17 cellular contexts compared by ENCODE assay signal in the genomic region with DNA sequence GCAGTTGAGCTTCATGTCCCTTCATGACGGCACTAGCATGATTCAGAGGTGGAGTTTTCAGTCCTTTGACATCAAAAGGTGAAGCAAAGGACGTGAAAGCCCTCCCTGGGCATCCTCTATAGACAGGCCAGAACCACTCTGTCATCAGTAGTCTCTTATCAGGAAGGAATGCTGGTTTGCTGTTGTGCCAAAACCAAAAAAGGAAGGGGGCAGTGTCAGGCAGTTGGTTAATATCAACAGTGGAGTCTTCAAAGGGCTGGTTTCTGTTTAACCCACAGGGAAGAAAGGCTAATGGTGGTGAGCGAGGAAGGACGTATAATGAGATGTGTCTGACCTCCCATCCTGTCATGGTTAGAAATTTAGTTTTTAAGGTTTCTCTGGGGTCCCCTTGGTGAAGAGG. TPM values are rescaled to one million over a fixed set of nuclear protein-coding genes. Genes with fewer than 3 reads are reported as not detected.
A peak's percentile ranks its signal among the peaks of the same experiment; 100 is the strongest.
DNase-seq lines count a peak whose midpoint lies in the region; ATAC-seq and TF ChIP-seq lines count a peak whose summit lies in the region.
"Had no signal": no experiment of that assay in that cellular context is flagged by ENCODE, and none has a peak within 500 bp of the region (broad histone marks: within the 10 kb centered on the region; RNA-seq: fewer than 3 reads in every experiment).

No MANE protein-coding gene starts in this region.

- H3K4me2 ChIP-seq in GM23338 (no peak overlapping the region), PC-3 (ENCODE audit: low read length) (no peak overlapping the region)

- ATAC-seq in GM23338 (no peak), PC-3 (no peak), foreskin keratinocyte (no peak), GM21717 (IDR thresholded peaks at IDR 0.05; ENCODE audit: unreplicated experiment) (no peak)
- ATAC-seq: activated T-cell treated with anti-CD3 and anti-CD28 coated beads, Interleukin-2, amount 50 U/mL, for 4 hours; body of pancreas; mucosa of descending colon had no signal

- H3K36me3 Mint-ChIP-seq in GM23338 (ENCODE audit: low read depth) = no peaks in the 10 kb centered on the region
- H3K36me3 Mint-ChIP-seq in activated CD4-positive, alpha-beta memory T cell treated with anti-CD3 and anti-CD28 coated beads, Interleukin-2, amount 10 ng/mL, durations not matched to agents 7 days and 5 days (ENCODE audit: low read depth) = no peaks in the 10 kb centered on the region

- no peaks in the 10 kb centered on the region for H3K9me3 Mint-ChIP-seq in GM23338
- peaks cover 3% of the 10 kb centered on the region for H3K9me3 Mint-ChIP-seq in activated CD4-positive, alpha-beta memory T cell treated with anti-CD3 and anti-CD28 coated beads, Interleukin-2, amount 10 ng/mL, durations not matched to agents 7 days and 5 days

- no TSS peak for BruUV-seq in PC-3 (replicated peaks; lab: Mats Ljungman, UMichigan)

- H3K9ac ChIP-seq in PC-3 (ENCODE audit: low read length) = no peak overlapping the region

- no peak overlapping the region for H3K27ac ChIP-seq in GM23338 (ENCODE audit: low read depth)
- H3K27ac ChIP-seq in PC-3 (ENCODE audit: low read length) = no peak overlapping the region
- H3K27ac ChIP-seq in foreskin keratinocyte = no peak overlapping the region
- H3K27ac ChIP-seq: body of pancreas, SJSA1 had no signal

- H3K4me3 ChIP-seq in GM23338 = no peak overlapping the region
- H3K4me3 ChIP-seq in PC-3 (ENCODE audit: low read length) = no peak overlapping the region
- H3K4me3 ChIP-seq in fibroblast of villous mesenchyme (ENCODE audit: low read depth, low read length) = no peak overlapping the region
- H3K4me3 ChIP-seq: body of pancreas, mucosa of descending colon, SJSA1 had no signal

- no peaks in the 10 kb centered on the region for H3K9me3 ChIP-seq in PC-3 (ENCODE audit: low read length)
- H3K9me3 ChIP-seq: BE2C, body of pancreas, mucosa of descending colon, SJSA1 had no signal

- no peaks in the 10 kb centered on the region for H4K20me1 ChIP-seq in GM23338 (replicated peaks; ENCODE audit: insufficient read depth)
- H4K20me1 ChIP-seq in PC-3 (ENCODE audit: low read length) = no peaks in the 10 kb centered on the region

- H3F3A ChIP-seq in GM23338 (replicated peaks; ENCODE audit: low read depth) = no peaks in the 10 kb centered on the region
- no peaks in the 10 kb centered on the region for H3F3A ChIP-seq in PC-3 (ENCODE audit: low read length, unreplicated experiment)

- no peaks in the 10 kb centered on the region for H3K27me3 Mint-ChIP-seq in GM23338 (ENCODE audit: insufficient read depth, low read depth, poor library complexity)
- no peaks in the 10 kb centered on the region for H3K27me3 Mint-ChIP-seq in activated CD4-positive, alpha-beta memory T cell treated with anti-CD3 and anti-CD28 coated beads, Interleukin-2, amount 10 ng/mL, durations not matched to agents 7 days and 5 days

- intact Hi-C loops in PC-3 (cut with micrococcal nuclease) = no loop called here

- H3K27ac Mint-ChIP-seq in GM23338 = no peak overlapping the region
- H3K27ac Mint-ChIP-seq in activated CD4-positive, alpha-beta memory T cell treated with anti-CD3 and anti-CD28 coated beads, Interleukin-2, amount 10 ng/mL, durations not matched to agents 7 days and 5 days = no peak overlapping the region
- H3K27ac Mint-ChIP-seq: stimulated activated naive CD8-positive, alpha-beta T cell treated with anti-CD3 and anti-CD28 coated beads, Interleukin-15, Interleukin-2, amounts not matched to agents 100 ng/mL and 50 ng/mL, for 24 hours had no signal

- H2AFZ ChIP-seq in GM23338 (peak overlapping the region; percentile 33; the same call in 1 of the 2 replicates), PC-3 (ENCODE audit: low read length) (no peak overlapping the region)

- H3K79me2 ChIP-seq in GM23338 (replicated peaks; ENCODE audit: insufficient read depth) (no peaks in the 10 kb centered on the region), PC-3 (ENCODE audit: low read length) (no peaks in the 10 kb centered on the region)

- H3K27me3 ChIP-seq in GM23338 (ENCODE audit: insufficient read depth) = no peaks in the 10 kb centered on the region
- H3K27me3 ChIP-seq in PC-3 (ENCODE audit: low read length) = no peaks in the 10 kb centered on the region
- H3K27me3 ChIP-seq in foreskin keratinocyte = no peaks in the 10 kb centered on the region
- H3K27me3 ChIP-seq: BE2C, body of pancreas, SJSA1 had no signal

- POLR2A ChIA-PET in PC-3 (lab: Charles Lee; ENCODE audit: unreplicated experiment) = no interaction called here
- POLR2A ChIA-PET in activated CD4-positive, alpha-beta memory T cell treated with anti-CD3 and anti-CD28 coated beads, Interleukin-2, amount 10 ng/mL, durations not matched to agents 7 days and 5 days (lab: Charles Lee) = no interaction called here

- H3K4me3 Mint-ChIP-seq in GM23338 = no peak overlapping the region
- no peak overlapping the region for H3K4me3 Mint-ChIP-seq in activated CD4-positive, alpha-beta memory T cell treated with anti-CD3 and anti-CD28 coated beads, Interleukin-2, amount 10 ng/mL, durations not matched to agents 7 days and 5 days
- H3K4me3 Mint-ChIP-seq: activated T-cell treated with anti-CD3 and anti-CD28 coated beads, Interleukin-2, amount 50 U/mL, for 4 hours; stimulated activated naive CD8-positive, alpha-beta T cell treated with anti-CD3 and anti-CD28 coated beads, Interleukin-15, Interleukin-2, amounts not matched to agents 100 ng/mL and 50 ng/mL, for 24 hours had no signal

- H3K4me1 Mint-ChIP-seq in GM23338 = no peaks in the 10 kb centered on the region
- peaks cover 2% of the 10 kb centered on the region for H3K4me1 Mint-ChIP-seq in activated CD4-positive, alpha-beta memory T cell treated with anti-CD3 and anti-CD28 coated beads, Interleukin-2, amount 10 ng/mL, durations not matched to agents 7 days and 5 days

- TF ChIP-seq CTCF in GM23338 (conservative IDR thresholded peaks at IDR 0.05; ENCODE audit: low read depth in 2 of 2) (0 out of 4 replicates have a peak, but pooled peaks of 1 of the 2 experiments have one; percentile 6), PC-3 (conservative IDR thresholded peaks at IDR 0.05; ENCODE audit: low read depth, low read length) (no peak), fibroblast of villous mesenchyme (IDR thresholded peaks at IDR 0.05; ENCODE audit: insufficient read depth, low read depth, low read length) (no peak), foreskin keratinocyte (conservative IDR thresholded peaks at IDR 0.05) (no peak)

- no peaks in the 10 kb centered on the region for H3K9me2 ChIP-seq in GM23338 (ENCODE audit: insufficient read depth)
- no peaks in the 10 kb centered on the region for H3K9me2 ChIP-seq in PC-3 (replicated peaks; ENCODE audit: low read length)

- CTCF ChIA-PET in PC-3 (lab: Charles Lee) = no interaction called here
- CTCF ChIA-PET in activated CD4-positive, alpha-beta memory T cell treated with anti-CD3 and anti-CD28 coated beads, Interleukin-2, amount 10 ng/mL, durations not matched to agents 7 days and 5 days (lab: Charles Lee) = no interaction called here

- DNase-seq in A172 (ENCODE audit: low spot score) (peak; percentile 84), GM23338 (ENCODE audit: low spot score) (no peak), PC-3 (peak; percentile 17), fibroblast of villous mesenchyme (ENCODE audit: low read depth) (peak; percentile 83), foreskin keratinocyte (no peak), KG1 (lab: John Stamatoyannopoulos, UW) (no peak)
- no peak for DNase-seq in activated CD4-positive, alpha-beta memory T cell treated with anti-CD3 and anti-CD28 coated beads, Interleukin-2, amount 10 ng/mL, durations not matched to agents 7 days and 5 days
- DNase-seq: activated T-cell treated with anti-CD3 and anti-CD28 coated beads, Interleukin-2, amount 50 U/mL, for 4 hours; BE2C; body of pancreas; mucosa of descending colon; NCI-H446 treated with DMSO at 0.1 percent for 48 hours; stimulated activated CD4-positive, alpha-beta T cell treated with anti-CD3 and anti-CD28 coated beads, Interleukin-4, amount 100 ng/mL, for 4 hours had no signal

- H3K4me1 ChIP-seq in GM23338 (ENCODE audit: insufficient read depth) (no peaks in the 10 kb centered on the region), PC-3 (ENCODE audit: insufficient read depth, low read length) (peaks cover 10% of the 10 kb centered on the region), foreskin keratinocyte (no peaks in the 10 kb centered on the region)
- H3K4me1 ChIP-seq: BE2C, body of pancreas, SJSA1 had no signal

- H3K36me3 ChIP-seq in GM23338 (ENCODE audit: insufficient read depth) (no peaks in the 10 kb centered on the region), PC-3 (ENCODE audit: low read depth, low read length) (no peaks in the 10 kb centered on the region)
- H3K36me3 ChIP-seq: BE2C, SJSA1 had no signal

RNA-seq across cellular contexts. Expression of a gene that starts 23.5 kb away (rescaled TPM):
- total RNA-seq in A172 (2014; rRNA removed; shearing (Covaris generic)) = not detected in 2 replicates
- total RNA-seq in GM23338 (2014; rRNA removed; shearing (Covaris generic)) = not detected in 2 replicates
- polyA plus RNA-seq in GM23338 (2016; fragmentation: Nextera tagmentation; extraction: Ambion mirVana) (not detected in 2 replicates), foreskin keratinocyte (not detected in 2 replicates)
- total RNA-seq in PC-3 (2014; rRNA removed) (not detected in 2 replicates), fibroblast of villous mesenchyme (not detected in 2 replicates), foreskin keratinocyte (not detected in 2 replicates)
- total RNA-seq in activated CD4-positive, alpha-beta memory T cell treated with anti-CD3 and anti-CD28 coated beads, Interleukin-2, amount 10 ng/mL, durations not matched to agents 7 days and 5 days = 1 to 10 TPM in 1 of 2 experiments, under 1 TPM in 1; 0.85 to 2.1 TPM
- total RNA-seq: body of pancreas, mucosa of descending colon, pulmonary artery endothelial cell, SJSA1 had no signal

Comparison
In these comparisons a context has a peak if more than half of its experiments do, and no peak if none do; other contexts are left out.
1. DNase-seq: peak in A172 (single experiment), PC-3 (single experiment) and fibroblast of villous mesenchyme (single experiment); none in GM23338 (single experiment), foreskin keratinocyte (0 of 2), activated CD4-positive, alpha-beta memory T cell treated with anti-CD3 and anti-CD28 coated beads, Interleukin-2, amount 10 ng/mL, durations not matched to agents 7 days and 5 days (single experiment) and KG1 (single experiment).